1 cellular context compared by ENCODE assay signal in the genomic region with DNA sequence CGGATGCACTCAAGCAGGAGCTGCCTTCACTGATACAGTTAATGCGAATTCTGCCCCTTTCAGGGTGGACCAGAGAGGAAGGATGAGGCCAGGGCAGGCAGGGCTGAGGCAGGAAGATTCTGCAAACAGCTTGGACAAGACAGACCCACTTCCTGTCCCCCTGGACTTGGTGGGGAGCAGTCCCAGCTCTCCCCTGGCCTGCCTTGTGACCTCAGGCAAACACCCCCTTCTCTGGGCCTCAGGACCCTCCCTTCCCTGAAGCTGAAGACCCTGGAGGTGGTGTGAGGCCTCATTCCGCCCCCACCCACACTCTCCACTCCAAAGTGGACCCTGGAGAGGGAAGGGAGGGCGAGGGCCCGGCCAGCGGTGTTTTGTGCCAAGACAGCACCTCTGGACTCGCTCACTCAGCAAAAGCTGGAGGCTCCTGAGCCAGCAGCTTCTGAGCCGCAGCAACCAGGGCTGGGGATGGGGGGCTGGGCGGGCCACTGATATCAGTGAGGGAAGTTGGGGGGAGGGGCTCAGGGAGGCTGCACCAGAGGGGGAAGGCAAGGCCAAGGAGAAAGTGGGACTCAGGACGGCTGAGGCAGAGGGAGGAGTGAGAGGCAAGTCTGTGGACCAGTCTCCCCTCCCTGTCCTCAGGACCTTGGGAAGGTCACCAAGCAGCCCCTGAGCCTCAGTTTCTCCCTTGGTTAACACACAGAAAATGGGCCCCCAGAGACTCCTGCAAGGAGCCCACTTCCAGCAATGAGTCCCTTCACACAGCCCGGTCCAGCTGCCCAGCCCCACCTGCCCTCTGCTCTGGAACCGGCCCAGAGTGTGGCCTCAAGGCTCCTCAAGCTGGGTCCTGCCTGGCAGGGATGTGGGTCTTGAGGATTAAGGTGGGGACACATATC.
TF ChIP-seq lines count a peak whose summit lies in the region.

No MANE protein-coding gene starts in this region.

TF ChIP-seq in A549, 52 proteins besides CTCF, POLR2A, EP300 and RAD21:
- TF ChIP-seq, protein P1, sequence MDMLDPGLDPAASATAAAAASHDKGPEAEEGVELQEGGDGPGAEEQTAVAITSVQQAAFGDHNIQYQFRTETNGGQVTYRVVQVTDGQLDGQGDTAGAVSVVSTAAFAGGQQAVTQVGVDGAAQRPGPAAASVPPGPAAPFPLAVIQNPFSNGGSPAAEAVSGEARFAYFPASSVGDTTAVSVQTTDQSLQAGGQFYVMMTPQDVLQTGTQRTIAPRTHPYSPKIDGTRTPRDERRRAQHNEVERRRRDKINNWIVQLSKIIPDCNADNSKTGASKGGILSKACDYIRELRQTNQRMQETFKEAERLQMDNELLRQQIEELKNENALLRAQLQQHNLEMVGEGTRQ (IDR thresholded peaks at IDR 0.05) = no peak
- TF ChIP-seq ESRRA (IDR thresholded peaks at IDR 0.05; ENCODE audit: borderline replicate concordance, low read length) = no peak
- TF ChIP-seq MAFK (IDR thresholded peaks at IDR 0.05; ENCODE audit: partially characterized antibody) = peak; percentile 25
- no peak for TF ChIP-seq CHD2 (IDR thresholded peaks at IDR 0.05; ENCODE audit: low read length, partially characterized antibody)
- TF ChIP-seq, protein P2, sequence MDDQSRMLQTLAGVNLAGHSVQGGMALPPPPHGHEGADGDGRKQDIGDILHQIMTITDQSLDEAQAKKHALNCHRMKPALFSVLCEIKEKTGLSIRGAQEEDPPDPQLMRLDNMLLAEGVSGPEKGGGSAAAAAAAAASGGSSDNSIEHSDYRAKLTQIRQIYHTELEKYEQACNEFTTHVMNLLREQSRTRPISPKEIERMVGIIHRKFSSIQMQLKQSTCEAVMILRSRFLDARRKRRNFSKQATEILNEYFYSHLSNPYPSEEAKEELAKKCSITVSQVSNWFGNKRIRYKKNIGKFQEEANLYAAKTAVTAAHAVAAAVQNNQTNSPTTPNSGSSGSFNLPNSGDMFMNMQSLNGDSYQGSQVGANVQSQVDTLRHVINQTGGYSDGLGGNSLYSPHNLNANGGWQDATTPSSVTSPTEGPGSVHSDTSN (IDR thresholded peaks at IDR 0.05) = no peak
- TF ChIP-seq, protein P3, sequence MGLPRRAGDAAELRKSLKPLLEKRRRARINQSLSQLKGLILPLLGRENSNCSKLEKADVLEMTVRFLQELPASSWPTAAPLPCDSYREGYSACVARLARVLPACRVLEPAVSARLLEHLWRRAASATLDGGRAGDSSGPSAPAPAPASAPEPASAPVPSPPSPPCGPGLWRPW (IDR thresholded peaks at IDR 0.05) = no peak
- TF ChIP-seq ZNF302 (CRISPR knock-in tag; IDR thresholded peaks at IDR 0.05) = no peak
